Comparison of ENCODE assay signal across 21 cellular contexts in the genomic region with DNA sequence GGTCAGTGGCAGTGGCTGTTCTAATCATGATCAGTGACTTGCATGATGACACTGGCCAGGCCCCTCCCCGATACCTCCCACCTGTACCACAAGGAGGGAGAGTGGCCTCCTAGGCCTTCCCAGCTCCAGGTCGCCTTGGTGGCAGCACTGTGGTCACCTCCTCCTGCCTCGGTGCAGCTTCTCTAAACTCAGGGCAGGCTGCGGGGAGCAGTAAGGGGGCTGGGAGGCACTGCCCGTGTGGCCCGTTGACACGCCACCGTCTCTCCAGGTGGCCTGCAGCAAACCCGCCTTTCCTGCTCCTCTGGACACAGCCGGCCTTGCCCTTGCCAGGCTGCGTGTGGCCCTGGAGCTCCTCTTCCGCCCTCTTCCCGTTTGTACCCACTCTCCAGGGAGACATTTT.
DNase-seq lines count a peak whose midpoint lies in the region; ATAC-seq, FAIRE-seq and TF ChIP-seq lines count a peak whose summit lies in the region.
"Had no signal": no experiment of that assay in that cellular context is flagged by ENCODE, and none has a peak within 500 bp of the region (broad histone marks: within the 10 kb centered on the region; RNA-seq: fewer than 3 reads in every experiment).

No MANE protein-coding gene starts in this region.

- H3K4me1 ChIP-seq in Caco-2 (no peaks in the 10 kb centered on the region; the same call in 1 of the 2 replicates), osteoblast (ENCODE audit: insufficient read depth, low read length) (no peaks in the 10 kb centered on the region)
- H3K4me1 ChIP-seq: colonic mucosa, right lobe of liver had no signal

- peaks cover 15% of the 10 kb centered on the region for H3K4me1 Mint-ChIP-seq in Caco-2 (ENCODE audit: low read depth, unreplicated experiment)
- H3K4me1 Mint-ChIP-seq in T-helper 2 cell treated with Interferon-gamma antibody and Interleukin-4, amounts not matched to agents 5 μg/mL and 100 μg/mL, for 36 hours (ENCODE audit: low read depth): peaks cover 3% of the 10 kb centered on the region

- H3K9me3 ChIP-seq in Caco-2 (no peaks in the 10 kb centered on the region), iPS-18c (ENCODE audit: control insufficient read depth, insufficient read depth, low read length) (no peaks in the 10 kb centered on the region), osteoblast (ENCODE audit: low read depth, low read length) (no peaks in the 10 kb centered on the region)
- H3K9me3 ChIP-seq: colonic mucosa, right lobe of liver, tibial artery had no signal

- no peak overlapping the region for H3K4me3 Mint-ChIP-seq in Caco-2 (ENCODE audit: unreplicated experiment)
- H3K4me3 Mint-ChIP-seq in T-helper 2 cell treated with Interferon-gamma antibody and Interleukin-4, amounts not matched to agents 5 μg/mL and 100 μg/mL, for 36 hours: no peak overlapping the region

- no peak overlapping the region for H3K4me2 ChIP-seq in osteoblast (ENCODE audit: insufficient read depth, low read length)

- H2AFZ ChIP-seq in osteoblast (ENCODE audit: low read length): no peak overlapping the region

- POLR2A ChIA-PET in Caco-2 (lab: Charles Lee): no interaction called here
- POLR2A ChIA-PET in RWPE1 (lab: Yijun Ruan, JAX; ENCODE audit: low non-redundant PET): no interaction called here

- DNase-seq in Caco-2: no peak
- DNase-seq in RWPE1 (ENCODE audit: low spot score): no peak
- DNase-seq in osteoblast (ENCODE audit: insufficient read length, low spot score, missing footprints): peak; percentile 29
- no peak for DNase-seq in activated CD4-positive, alpha-beta T cell treated with anti-CD3 and anti-CD28 coated beads for 4 hours
- no peak for DNase-seq in T-helper 2 cell treated with Interferon-gamma antibody and Interleukin-4, amounts not matched to agents 5 μg/mL and 100 μg/mL, for 36 hours (ENCODE audit: low spot score)
- no peak for DNase-seq in GM12892 (ENCODE audit: insufficient read length)
- DNase-seq: activated CD4-positive, alpha-beta T cell treated with anti-CD3 and anti-CD28 coated beads, Interleukin-2, amount 50 U/mL, for 4 hours; activated T-cell treated with anti-CD3 and anti-CD28 coated beads, Interleukin-2, amount 50 U/mL, for 48 hours; AML-193; amygdala; colonic mucosa; HCEC 1CT; Karpas-422; SIG-M5; stimulated activated CD4-positive, alpha-beta T cell treated with anti-CD3 and anti-CD28 coated beads, Interleukin-2, amount 100 ng/mL, for 48 hours; stimulated activated CD8-positive, alpha-beta memory T cell treated with anti-CD3 and anti-CD28 coated beads, Interleukin-4, amount 100 ng/mL, for 48 hours; T1000 had no signal

- peak overlapping the region; percentile 13 for H3K27ac Mint-ChIP-seq in Caco-2 (ENCODE audit: unreplicated experiment)
- no peak overlapping the region for H3K27ac Mint-ChIP-seq in T-helper 2 cell treated with Interferon-gamma antibody and Interleukin-4, amounts not matched to agents 5 μg/mL and 100 μg/mL, for 36 hours

- TF ChIP-seq CTCF in Caco-2 (IDR thresholded peaks at IDR 0.05; ENCODE audit: insufficient read depth in 1 of 2, low read depth in 1 of 2, low read length in 1 of 2, severe bottlenecking in 1 of 2, unreplicated experiment in 1 of 2): no peak
- no peak for TF ChIP-seq CTCF in RWPE1 (conservative IDR thresholded peaks at IDR 0.05; ENCODE audit: low read depth)
- no peak for TF ChIP-seq CTCF in osteoblast (IDR thresholded peaks at IDR 0.05; ENCODE audit: extremely low read depth, low read depth, low read length)

- no peak for FAIRE-seq in GM12892 (lab: Jason Lieb, UNC)

- CTCF ChIA-PET in Caco-2 (lab: Charles Lee): no interaction called here
- CTCF ChIA-PET in RWPE1 (lab: Yijun Ruan, JAX): interaction anchor here (0.6 to 1.4 kb wide), 3 partner anchors 13 to 404 kb away, joined by 3 to 4 read pairs (median 4); no protein-coding TSS in a partner anchor

- H3K36me3 ChIP-seq in Caco-2 (ENCODE audit: control insufficient read depth, insufficient read depth, low read length) (no peaks in the 10 kb centered on the region), osteoblast (ENCODE audit: insufficient read depth, low read length) (no peaks in the 10 kb centered on the region)
- H3K36me3 ChIP-seq: colonic mucosa, right lobe of liver, tibial artery had no signal

- no peaks in the 10 kb centered on the region for H3K27me3 ChIP-seq in Caco-2 (replicated peaks; ENCODE audit: control insufficient read depth, insufficient read depth, low read length)
- no peaks in the 10 kb centered on the region for H3K27me3 ChIP-seq in osteoblast (ENCODE audit: insufficient read depth, low read length)
- H3K27me3 ChIP-seq: colonic mucosa, right lobe of liver, tibial artery had no signal

- H3K79me2 ChIP-seq in osteoblast (ENCODE audit: insufficient read depth, low read length): no peaks in the 10 kb centered on the region

- H3K27ac ChIP-seq in RWPE1: peak overlapping the region; percentile 5; the same call in 1 of the 2 replicates
- H3K27ac ChIP-seq in osteoblast (ENCODE audit: low read depth, low read length): no peak overlapping the region
- H3K27ac ChIP-seq: colonic mucosa, right lobe of liver, tibial artery had no signal

- intact Hi-C loops in Caco-2 (cut with micrococcal nuclease; ENCODE audit: unreplicated experiment): no loop called here

- ATAC-seq in GM19395 (IDR thresholded peaks at IDR 0.05; ENCODE audit: unreplicated experiment): no peak

- H3K36me3 Mint-ChIP-seq in Caco-2 (ENCODE audit: insufficient read depth, unreplicated experiment): no peaks in the 10 kb centered on the region
- no peaks in the 10 kb centered on the region for H3K36me3 Mint-ChIP-seq in T-helper 2 cell treated with Interferon-gamma antibody and Interleukin-4, amounts not matched to agents 5 μg/mL and 100 μg/mL, for 36 hours (ENCODE audit: low read depth)

- TF ChIP-seq POLR2A in GM12892 (IDR thresholded peaks at IDR 0.05; ENCODE audit: low read depth, low read length): no peak

- H3K9me3 Mint-ChIP-seq in Caco-2 (ENCODE audit: unreplicated experiment): no peaks in the 10 kb centered on the region
- no peaks in the 10 kb centered on the region for H3K9me3 Mint-ChIP-seq in T-helper 2 cell treated with Interferon-gamma antibody and Interleukin-4, amounts not matched to agents 5 μg/mL and 100 μg/mL, for 36 hours

- no peaks in the 10 kb centered on the region for H3K27me3 Mint-ChIP-seq in Caco-2 (ENCODE audit: insufficient read depth, unreplicated experiment)
- peaks cover 4% of the 10 kb centered on the region for H3K27me3 Mint-ChIP-seq in T-helper 2 cell treated with Interferon-gamma antibody and Interleukin-4, amounts not matched to agents 5 μg/mL and 100 μg/mL, for 36 hours (ENCODE audit: low read depth)

- H3K4me3 ChIP-seq in Caco-2 (ENCODE audit: low read depth, low read length): no peak overlapping the region
- peak overlapping the region; percentile 49; the same call in 1 of the 2 replicates for H3K4me3 ChIP-seq in iPS-18c (ENCODE audit: insufficient read depth, low read depth, low read length)
- no peak overlapping the region for H3K4me3 ChIP-seq in osteoblast (ENCODE audit: insufficient read depth, low read length)
- H3K4me3 ChIP-seq: right lobe of liver, tibial artery had no signal

- H4K20me1 ChIP-seq in osteoblast (ENCODE audit: insufficient read depth, low read length): no peaks in the 10 kb centered on the region

- no TSS peak for BruUV-seq in Caco-2 (replicated peaks; lab: Mats Ljungman, UMichigan)
